Comparison of ENCODE assay signal across 12 cellular contexts in genomic region chr15:37824717-37825382, GRCh38.
DNase-seq lines count a peak whose midpoint lies in the region; ATAC-seq, FAIRE-seq and TF ChIP-seq lines count a peak whose summit lies in the region.
"Had no signal": no experiment of that assay in that cellular context is flagged by ENCODE, and none has a peak within 500 bp of the region (broad histone marks: within the 10 kb centered on the region; RNA-seq: fewer than 3 reads in every experiment).

No MANE protein-coding gene starts in this region.

- H3K79me2 ChIP-seq in fibroblast of lung (ENCODE audit: control insufficient read depth, insufficient read depth, low read length): no peaks in the 10 kb centered on the region

- H3K9me3 Mint-ChIP-seq in activated naive CD8-positive, alpha-beta T cell treated with anti-CD3 and anti-CD28 coated beads, Interleukin-2, amount 50 U/mL, for 24 hours: no peaks in the 10 kb centered on the region
- no peaks in the 10 kb centered on the region for H3K9me3 Mint-ChIP-seq in activated naive CD8-positive, alpha-beta T cell treated with anti-CD3 and anti-CD28 coated beads for 36 hours
- no peaks in the 10 kb centered on the region for H3K9me3 Mint-ChIP-seq in natural killer cell treated with Interleukin-12 subunit alpha and Interleukin-12 subunit beta and Interleukin-15 and Interleukin-18, amount 100 ng/mL, for 72 hours
- no peaks in the 10 kb centered on the region for H3K9me3 Mint-ChIP-seq in activated naive CD4-positive, alpha-beta T cell treated with anti-CD3 and anti-CD28 coated beads, Interleukin-2, amount 10 ng/mL, durations not matched to agents 7 days and 5 days

- H4K20me1 ChIP-seq in fibroblast of lung (ENCODE audit: control insufficient read depth, extremely low read depth, insufficient read depth, low read length): no peaks in the 10 kb centered on the region
- H4K20me1 ChIP-seq: BLaER1 treated with 17β-estradiol and CSF1 and Interleukin-3, amounts not matched to agents 10 nM and 100 nM had no signal

- H3K4me3 Mint-ChIP-seq in activated naive CD8-positive, alpha-beta T cell treated with anti-CD3 and anti-CD28 coated beads, Interleukin-2, amount 50 U/mL, for 24 hours: no peak overlapping the region
- no peak overlapping the region for H3K4me3 Mint-ChIP-seq in activated naive CD8-positive, alpha-beta T cell treated with anti-CD3 and anti-CD28 coated beads for 36 hours
- no peak overlapping the region for H3K4me3 Mint-ChIP-seq in natural killer cell treated with Interleukin-12 subunit alpha and Interleukin-12 subunit beta and Interleukin-15 and Interleukin-18, amount 100 ng/mL, for 72 hours
- H3K4me3 Mint-ChIP-seq in activated naive CD4-positive, alpha-beta T cell treated with anti-CD3 and anti-CD28 coated beads, Interleukin-2, amount 10 ng/mL, durations not matched to agents 7 days and 5 days: no peak overlapping the region

- peak overlapping the region; percentile 72 for H3K4me2 ChIP-seq in fibroblast of lung (ENCODE audit: extremely low read depth, insufficient read depth, low read length)

- no peaks in the 10 kb centered on the region for H3K36me3 ChIP-seq in fibroblast of lung (ENCODE audit: control insufficient read depth, insufficient read depth, low read length)
- H3K36me3 ChIP-seq: BLaER1 treated with 17β-estradiol and CSF1 and Interleukin-3, amounts not matched to agents 10 nM and 100 nM; thoracic aorta had no signal

- H3K27me3 Mint-ChIP-seq in activated naive CD8-positive, alpha-beta T cell treated with anti-CD3 and anti-CD28 coated beads, Interleukin-2, amount 50 U/mL, for 24 hours: peaks cover 5% of the 10 kb centered on the region
- H3K27me3 Mint-ChIP-seq in activated naive CD8-positive, alpha-beta T cell treated with anti-CD3 and anti-CD28 coated beads for 36 hours: peaks cover 7% of the 10 kb centered on the region
- H3K27me3 Mint-ChIP-seq in natural killer cell treated with Interleukin-12 subunit alpha and Interleukin-12 subunit beta and Interleukin-15 and Interleukin-18, amount 100 ng/mL, for 72 hours: peaks cover 4 to 7% of the 10 kb centered on the region in 2 donors
- H3K27me3 Mint-ChIP-seq in activated naive CD4-positive, alpha-beta T cell treated with anti-CD3 and anti-CD28 coated beads, Interleukin-2, amount 10 ng/mL, durations not matched to agents 7 days and 5 days: no peaks in the 10 kb centered on the region

- H3K9me3 ChIP-seq in fibroblast of lung (ENCODE audit: control insufficient read depth, insufficient read depth, low read depth, low read length): no peaks in the 10 kb centered on the region
- H3K9me3 ChIP-seq: BLaER1 treated with 17β-estradiol and CSF1 and Interleukin-3, amounts not matched to agents 10 nM and 100 nM; thoracic aorta had no signal

- H3K27me3 ChIP-seq in fibroblast of lung (ENCODE audit: control insufficient read depth, insufficient read depth, low read length): no peaks in the 10 kb centered on the region
- H3K27me3 ChIP-seq: BLaER1 treated with 17β-estradiol and CSF1 and Interleukin-3, amounts not matched to agents 10 nM and 100 nM had no signal

- H3K9ac ChIP-seq in fibroblast of lung (ENCODE audit: insufficient read depth, low read length): no peak overlapping the region
- H3K9ac ChIP-seq: BLaER1 treated with 17β-estradiol and CSF1 and Interleukin-3, amounts not matched to agents 10 nM and 100 nM had no signal

- FAIRE-seq in RCC 7860 (lab: Jason Lieb, UNC) (peak; percentile 91), urothelium cell line (lab: Jason Lieb, UNC) (peak; percentile 62)

- TF ChIP-seq CTCF in fibroblast of lung (conservative IDR thresholded peaks at IDR 0.05 in 1 of 2, IDR thresholded peaks at IDR 0.05 in 1 of 2; ENCODE audit: low read depth in 1 of 2, low read length in 2 of 2): peak in 1 of 2 donors; percentile 52

- H2AFZ ChIP-seq in fibroblast of lung (ENCODE audit: low read length): peak overlapping the region; percentile 65

- peaks cover 8% of the 10 kb centered on the region for H3K4me1 ChIP-seq in fibroblast of lung (ENCODE audit: control insufficient read depth, extremely low read depth, insufficient read depth, low read length)

- CTCF ChIA-PET in activated naive CD4-positive, alpha-beta T cell treated with anti-CD3 and anti-CD28 coated beads, Interleukin-2, amount 10 ng/mL, durations not matched to agents 7 days and 5 days (lab: Charles Lee): no interaction called here

- H3K36me3 Mint-ChIP-seq in activated naive CD8-positive, alpha-beta T cell treated with anti-CD3 and anti-CD28 coated beads, Interleukin-2, amount 50 U/mL, for 24 hours (ENCODE audit: low read depth): no peaks in the 10 kb centered on the region
- no peaks in the 10 kb centered on the region for H3K36me3 Mint-ChIP-seq in activated naive CD8-positive, alpha-beta T cell treated with anti-CD3 and anti-CD28 coated beads for 36 hours
- no peaks in the 10 kb centered on the region for H3K36me3 Mint-ChIP-seq in natural killer cell treated with Interleukin-12 subunit alpha and Interleukin-12 subunit beta and Interleukin-15 and Interleukin-18, amount 100 ng/mL, for 72 hours
- no peaks in the 10 kb centered on the region for H3K36me3 Mint-ChIP-seq in activated naive CD4-positive, alpha-beta T cell treated with anti-CD3 and anti-CD28 coated beads, Interleukin-2, amount 10 ng/mL, durations not matched to agents 7 days and 5 days

- H3K4me3 ChIP-seq in fibroblast of lung (replicated peaks in 1 of 4; ENCODE audit: control extremely low read depth in 1 of 4, insufficient read depth in 1 of 4, low read depth in 3 of 4, low read length in 4 of 4): no peak overlapping the region
- H3K4me3 ChIP-seq: BLaER1 treated with 17β-estradiol and CSF1 and Interleukin-3, amounts not matched to agents 10 nM and 100 nM; thoracic aorta had no signal

- H3K27ac ChIP-seq in fibroblast of lung (ENCODE audit: insufficient read depth, low read length): peak overlapping the region; percentile 46
- H3K27ac ChIP-seq: thoracic aorta had no signal

- DNase-seq in activated naive CD8-positive, alpha-beta T cell treated with anti-CD3 and anti-CD28 coated beads, Interleukin-2, amount 50 U/mL, for 24 hours: no peak
- no peak for DNase-seq in activated naive CD8-positive, alpha-beta T cell treated with anti-CD3 and anti-CD28 coated beads for 36 hours
- peak; percentile 90 for DNase-seq in RCC 7860 (ENCODE audit: low spot score)
- peak; percentile 91 to 98 for DNase-seq in fibroblast of lung (ENCODE audit: low read depth in 2 of 2)
- DNase-seq in urothelium cell line (ENCODE audit: low spot score): peak; percentile 85
- DNase-seq in hippocampal formation (lab: John Stamatoyannopoulos, UW): no peak
- DNase-seq in natural killer cell treated with Interleukin-12 subunit alpha and Interleukin-12 subunit beta and Interleukin-15 and Interleukin-18, amount 100 ng/mL, for 72 hours (ENCODE audit: low spot score): no peak
- no peak for DNase-seq in activated naive CD4-positive, alpha-beta T cell treated with anti-CD3 and anti-CD28 coated beads, Interleukin-2, amount 10 ng/mL, durations not matched to agents 7 days and 5 days
- DNase-seq: NCI-H1694, retina had no signal

- no peaks in the 10 kb centered on the region for H3K4me1 Mint-ChIP-seq in activated naive CD8-positive, alpha-beta T cell treated with anti-CD3 and anti-CD28 coated beads, Interleukin-2, amount 50 U/mL, for 24 hours
- H3K4me1 Mint-ChIP-seq in activated naive CD8-positive, alpha-beta T cell treated with anti-CD3 and anti-CD28 coated beads for 36 hours: no peaks in the 10 kb centered on the region
- no peaks in the 10 kb centered on the region for H3K4me1 Mint-ChIP-seq in natural killer cell treated with Interleukin-12 subunit alpha and Interleukin-12 subunit beta and Interleukin-15 and Interleukin-18, amount 100 ng/mL, for 72 hours (ENCODE audit: low read depth in 2 of 2)
- H3K4me1 Mint-ChIP-seq in activated naive CD4-positive, alpha-beta T cell treated with anti-CD3 and anti-CD28 coated beads, Interleukin-2, amount 10 ng/mL, durations not matched to agents 7 days and 5 days: no peaks in the 10 kb centered on the region

- ATAC-seq in activated naive CD8-positive, alpha-beta T cell treated with anti-CD3 and anti-CD28 coated beads, Interleukin-2, amount 50 U/mL, for 24 hours: peak; percentile 20
- ATAC-seq in natural killer cell treated with Interleukin-12 subunit alpha and Interleukin-12 subunit beta and Interleukin-15 and Interleukin-18, amount 100 ng/mL, for 72 hours: no peak

- no peak overlapping the region for H3K27ac Mint-ChIP-seq in activated naive CD8-positive, alpha-beta T cell treated with anti-CD3 and anti-CD28 coated beads, Interleukin-2, amount 50 U/mL, for 24 hours
- no peak overlapping the region for H3K27ac Mint-ChIP-seq in activated naive CD8-positive, alpha-beta T cell treated with anti-CD3 and anti-CD28 coated beads for 36 hours
- no peak overlapping the region for H3K27ac Mint-ChIP-seq in natural killer cell treated with Interleukin-12 subunit alpha and Interleukin-12 subunit beta and Interleukin-15 and Interleukin-18, amount 100 ng/mL, for 72 hours
- H3K27ac Mint-ChIP-seq in activated naive CD4-positive, alpha-beta T cell treated with anti-CD3 and anti-CD28 coated beads, Interleukin-2, amount 10 ng/mL, durations not matched to agents 7 days and 5 days: no peak overlapping the region

Comparison
In these comparisons a context has a peak if more than half of its experiments do, and no peak if none do; other contexts are left out.
1. DNase-seq: peak in RCC 7860 (single experiment), fibroblast of lung (2 of 2) and urothelium cell line (single experiment); none in activated naive CD8-positive, alpha-beta T cell treated with anti-CD3 and anti-CD28 coated beads, Interleukin-2, amount 50 U/mL, for 24 hours (single experiment), activated naive CD8-positive, alpha-beta T cell treated with anti-CD3 and anti-CD28 coated beads for 36 hours (single experiment), hippocampal formation (0 of 2), natural killer cell treated with Interleukin-12 subunit alpha and Interleukin-12 subunit beta and Interleukin-15 and Interleukin-18, amount 100 ng/mL, for 72 hours (single experiment) and activated naive CD4-positive, alpha-beta T cell treated with anti-CD3 and anti-CD28 coated beads, Interleukin-2, amount 10 ng/mL, durations not matched to agents 7 days and 5 days (single experiment).